Comparison of ENCODE assay signal across 18 cellular contexts in genomic region chr3:155560594-155560993, GRCh38.
DNase-seq lines count a peak whose midpoint lies in the region; ATAC-seq, FAIRE-seq and TF ChIP-seq lines count a peak whose summit lies in the region.
"Had no signal": no experiment of that assay in that cellular context is flagged by ENCODE, and none has a peak within 500 bp of the region (broad histone marks: within the 10 kb centered on the region; RNA-seq: fewer than 3 reads in every experiment).

No MANE protein-coding gene starts in this region.

- H3K4me1 Mint-ChIP-seq in stimulated activated effector memory CD8-positive, alpha-beta T cell treated with anti-CD3 and anti-CD28 coated beads, Interleukin-12 subunit alpha, Interleukin-12 subunit beta, amount 100 ng/mL, for 72 hours, result no peaks in the 10 kb centered on the region

- H3K36me3 ChIP-seq in mesodermal cell (ENCODE audit: control insufficient read depth, insufficient read depth, low read length) (no peaks in the 10 kb centered on the region), kidney (ENCODE audit: control insufficient read depth in 1 of 2, insufficient read depth in 2 of 2, low read length in 2 of 2) (no peaks in the 10 kb centered on the region)
- H3K36me3 ChIP-seq: BLaER1, heart left ventricle, pancreas had no signal

- 57% methylated on average over 1 of the region's 1 CpG; no CpG with 5 or more reads in 1 of the 2 experiments for WGBS in mesodermal cell (ENCODE audit: insufficient coverage in 2 of 2), 2 experiments

- H3K27ac ChIP-seq in mesodermal cell (ENCODE audit: low read depth, low read length, severe bottlenecking), result peak overlapping the region; percentile 29
- H3K27ac ChIP-seq in kidney (ENCODE audit: low read depth in 2 of 2, low read length in 2 of 2), result no peak overlapping the region
- H3K27ac ChIP-seq: BLaER1, heart left ventricle, pancreas had no signal

- H3K36me3 Mint-ChIP-seq in stimulated activated effector memory CD8-positive, alpha-beta T cell treated with anti-CD3 and anti-CD28 coated beads, Interleukin-12 subunit alpha, Interleukin-12 subunit beta, amount 100 ng/mL, for 72 hours, result no peaks in the 10 kb centered on the region

- DNase-seq in Daoy (ENCODE audit: low read depth) (peak; percentile 2), LoVo (ENCODE audit: low spot score) (peak; percentile 48), epithelial cell of esophagus (ENCODE audit: low read depth) (peak; percentile 57), left colon (no peak), SIG-M5 treated with dmso at 0.1 percent for 504 hours (lab: John Stamatoyannopoulos, UW; ENCODE audit: unreplicated experiment) (no peak), kidney (no peak)
- no peak for DNase-seq in stimulated activated effector memory CD8-positive, alpha-beta T cell treated with anti-CD3 and anti-CD28 coated beads, Interleukin-12 subunit alpha, Interleukin-12 subunit beta, amount 100 ng/mL, for 72 hours (ENCODE audit: low spot score in 2 of 2)
- DNase-seq: activated CD4-positive, alpha-beta T cell treated with anti-CD3 and anti-CD28 coated beads, Interleukin-2, amount 10 ng/mL, durations not matched to agents 24 days and 14 days; activated naive CD4-positive, alpha-beta T cell treated with Interleukin-2 at 50 U/mL for 16 hours; DND-41; heart left ventricle; MM.1S; NCI-H187; pancreas; small intestine had no signal

- no peak for ATAC-seq in left colon
- no peak for ATAC-seq in stimulated activated effector memory CD8-positive, alpha-beta T cell treated with anti-CD3 and anti-CD28 coated beads, Interleukin-12 subunit alpha, Interleukin-12 subunit beta, amount 100 ng/mL, for 72 hours
- ATAC-seq: heart left ventricle, pancreas had no signal

- H3K27ac Mint-ChIP-seq in stimulated activated effector memory CD8-positive, alpha-beta T cell treated with anti-CD3 and anti-CD28 coated beads, Interleukin-12 subunit alpha, Interleukin-12 subunit beta, amount 100 ng/mL, for 72 hours, result no peak overlapping the region
- H3K27ac Mint-ChIP-seq: activated CD4-positive, alpha-beta T cell treated with anti-CD3 and anti-CD28 coated beads, Interleukin-2, amount 10 ng/mL, durations not matched to agents 24 days and 14 days; dendritic cell treated with granulocyte-macrophage colony-stimulating factor and Interleukin-4, amounts not matched to agents 40 ng/mL and 50 ng/mL, for 4 days had no signal

- TF ChIP-seq CTCF in epithelial cell of esophagus (IDR thresholded peaks at IDR 0.05; ENCODE audit: insufficient read depth, low read depth, low read length, missing control alignments) (no peak), kidney (IDR thresholded peaks at IDR 0.05; ENCODE audit: borderline replicate concordance, extremely low read depth, insufficient read depth) (no peak)

- peaks cover 11% of the 10 kb centered on the region for H3K4me1 ChIP-seq in mesodermal cell (ENCODE audit: control insufficient read depth, insufficient read depth, low read length, poor library complexity, severe bottlenecking)
- H3K4me1 ChIP-seq in kidney (ENCODE audit: control insufficient read depth in 1 of 2, insufficient read depth in 1 of 2, low read depth in 1 of 2, low read length in 2 of 2), result peaks cover 0 to 5% of the 10 kb centered on the region in 2 donors
- H3K4me1 ChIP-seq: heart left ventricle had no signal

- intact Hi-C loops in left colon (cut with DNase I, micrococcal nuclease), result no loop called here
- intact Hi-C loops in kidney (cut with DNase I), result no loop called here

- H3K9me3 Mint-ChIP-seq in stimulated activated effector memory CD8-positive, alpha-beta T cell treated with anti-CD3 and anti-CD28 coated beads, Interleukin-12 subunit alpha, Interleukin-12 subunit beta, amount 100 ng/mL, for 72 hours, result no peaks in the 10 kb centered on the region
- H3K9me3 Mint-ChIP-seq: activated CD4-positive, alpha-beta T cell treated with anti-CD3 and anti-CD28 coated beads, Interleukin-2, amount 10 ng/mL, durations not matched to agents 24 days and 14 days; dendritic cell treated with granulocyte-macrophage colony-stimulating factor and Interleukin-4, amounts not matched to agents 40 ng/mL and 50 ng/mL, for 4 days had no signal

- no peak for FAIRE-seq in kidney (lab: Jason Lieb, UNC)
- FAIRE-seq: pancreas, small intestine had no signal

- H3K9me3 ChIP-seq in mesodermal cell (ENCODE audit: control insufficient read depth, low read length) (no peaks in the 10 kb centered on the region), kidney (ENCODE audit: control insufficient read depth in 1 of 2, low read length in 2 of 2) (no peaks in the 10 kb centered on the region)
- H3K9me3 ChIP-seq: BLaER1, heart left ventricle, pancreas had no signal

- H3K9ac ChIP-seq in kidney (ENCODE audit: low read length in 2 of 2), result no peak overlapping the region
- H3K9ac ChIP-seq: BLaER1 had no signal

- H3K4me3 ChIP-seq in epithelial cell of esophagus (ENCODE audit: low read length) (no peak overlapping the region), mesodermal cell (ENCODE audit: extremely low read depth, insufficient read depth, low read length, poor library complexity, severe bottlenecking) (no peak overlapping the region), kidney (ENCODE audit: low read length in 2 of 2) (no peak overlapping the region)
- H3K4me3 ChIP-seq: BLaER1, heart left ventricle, pancreas had no signal

- H3K4me3 Mint-ChIP-seq in stimulated activated effector memory CD8-positive, alpha-beta T cell treated with anti-CD3 and anti-CD28 coated beads, Interleukin-12 subunit alpha, Interleukin-12 subunit beta, amount 100 ng/mL, for 72 hours, result no peak overlapping the region
- H3K4me3 Mint-ChIP-seq: activated CD4-positive, alpha-beta T cell treated with anti-CD3 and anti-CD28 coated beads, Interleukin-2, amount 10 ng/mL, durations not matched to agents 24 days and 14 days; dendritic cell treated with granulocyte-macrophage colony-stimulating factor and Interleukin-4, amounts not matched to agents 40 ng/mL and 50 ng/mL, for 4 days had no signal

Comparison
In these comparisons a context has a peak if more than half of its experiments do, and no peak if none do; other contexts are left out.
1. DNase-seq: peak in Daoy (single experiment), LoVo (single experiment) and epithelial cell of esophagus (single experiment); none in left colon (0 of 2), SIG-M5 treated with dmso at 0.1 percent for 504 hours (single experiment), stimulated activated effector memory CD8-positive, alpha-beta T cell treated with anti-CD3 and anti-CD28 coated beads, Interleukin-12 subunit alpha, Interleukin-12 subunit beta, amount 100 ng/mL, for 72 hours (0 of 2) and kidney (single experiment).